Comparison of ENCODE assay signal across 19 cellular contexts in genomic region chr4:175166020-175166419, GRCh38.
"Had no signal": no experiment of that assay in that cellular context is flagged by ENCODE, and none has a peak within 500 bp of the region (broad histone marks: within the 10 kb centered on the region; RNA-seq: fewer than 3 reads in every experiment).

No MANE protein-coding gene starts in this region.

- H3K27ac ChIP-seq: dorsolateral prefrontal cortex, heart left ventricle, pancreas, stomach, thoracic aorta, transverse colon had no signal

- H3K27me3 ChIP-seq: dorsolateral prefrontal cortex, heart left ventricle, pancreas, stomach, transverse colon had no signal

- H3K4me3 Mint-ChIP-seq: natural killer cell, neural crest cell had no signal

- H3K4me3 ChIP-seq: dorsolateral prefrontal cortex, heart left ventricle, mucosa of descending colon, pancreas, stomach, thoracic aorta, transverse colon had no signal

- H3K9me3 ChIP-seq: pancreas, stomach, thoracic aorta, transverse colon had no signal

- H3K9me3 Mint-ChIP-seq: neural crest cell had no signal

- H3K27me3 Mint-ChIP-seq: progenitor cell of endocrine pancreas had no signal

- H3K27ac Mint-ChIP-seq: natural killer cell, progenitor cell of endocrine pancreas had no signal

- H3K36me3 ChIP-seq: heart left ventricle, pancreas, stomach, thoracic aorta, transverse colon had no signal

- H3K4me1 Mint-ChIP-seq: natural killer cell, neural crest cell had no signal

- H3K4me1 ChIP-seq: heart left ventricle, pancreas, stomach, transverse colon had no signal

- DNase-seq: cortex of kidney; dorsolateral prefrontal cortex; effector CD8-positive, alpha-beta T cell; heart left ventricle; hypothalamus; islet precursor cell; mucosa of descending colon; natural killer cell; pancreas; right cardiac atrium; small intestine; stimulated activated CD4-positive, alpha-beta T cell treated with anti-CD3 and anti-CD28 coated beads, Interleukin-12 subunit alpha, Interleukin-12 subunit beta, amount 100 ng/mL, for 4 hours; stimulated activated naive CD4-positive, alpha-beta T cell; stomach; substantia nigra; transverse colon had no signal
